12 cellular contexts compared by ENCODE assay signal in genomic region chr9:3459076-3459475, GRCh38.
A peak's percentile ranks its signal among the peaks of the same experiment; 100 is the strongest.
DNase-seq lines count a peak whose midpoint lies in the region; ATAC-seq lines count a peak whose summit lies in the region.
"Had no signal": no experiment of that assay in that cellular context is flagged by ENCODE, and none has a peak within 500 bp of the region (broad histone marks: within the 10 kb centered on the region; RNA-seq: fewer than 3 reads in every experiment).

No MANE protein-coding gene starts in this region.

- no peak for ATAC-seq in sciatic nerve
- ATAC-seq: left lung had no signal

- intact Hi-C loops in sciatic nerve (cut with DNase I) = no loop called here

- DNase-seq in DMS153 treated with DMSO at 0.1 percent for 48 hours (lab: John Stamatoyannopoulos, UW; ENCODE audit: unreplicated experiment) (peak; percentile 56), NCI-H1436 (lab: John Stamatoyannopoulos, UW) (peak; percentile 35), NCI-H748 (lab: John Stamatoyannopoulos, UW; ENCODE audit: unreplicated experiment) (peak; percentile 78), inferior parietal cortex (ENCODE audit: extremely low spot score) (peak; percentile 53), dedifferentiated amniotic fluid mesenchymal stem cell (ENCODE audit: extremely low spot score) (no peak), sciatic nerve (ENCODE audit: low spot score) (no peak)
- no peak for DNase-seq in activated CD4-positive, alpha-beta T cell treated with anti-CD3 and anti-CD28 coated beads, Interleukin-2, amount 50 U/mL, for 1 hour
- DNase-seq: activated gamma-delta T cell treated with Interleukin-2 at 50 U/mL for 16 hours, aorta, left lung, small intestine, tibial artery had no signal

Comparison
In these comparisons a context has a peak if more than half of its experiments do, and no peak if none do; other contexts are left out.
1. DNase-seq: peak in DMS153 treated with DMSO at 0.1 percent for 48 hours (single experiment), NCI-H1436 (single experiment), NCI-H748 (single experiment) and inferior parietal cortex (single experiment); none in dedifferentiated amniotic fluid mesenchymal stem cell (single experiment), sciatic nerve (single experiment) and activated CD4-positive, alpha-beta T cell treated with anti-CD3 and anti-CD28 coated beads, Interleukin-2, amount 50 U/mL, for 1 hour (single experiment).